Comparison of ENCODE assay signal across 8 cellular contexts in genomic region chr16:88235691-88236090, GRCh38.
DNase-seq lines count a peak whose midpoint lies in the region; ATAC-seq, FAIRE-seq and TF ChIP-seq lines count a peak whose summit lies in the region.
"Not testable (repeated sequence)": the region's sequence is repeated elsewhere in the genome, so short reads cannot be mapped to it uniquely, and the experiment has no call there.

No MANE protein-coding gene starts in this region.

- H2BK12ac ChIP-seq in mesenchymal stem cell (ENCODE audit: low read length in 2 of 2) = peak overlapping the region; percentile 97 to 100

- peak overlapping the region; percentile 89 for H2BK120ac ChIP-seq in mesenchymal stem cell (ENCODE audit: low read depth, low read length)

- H3K27ac Mint-ChIP-seq in Calu3 (ENCODE audit: unreplicated experiment) = peak overlapping the region; percentile 92
- H3K27ac Mint-ChIP-seq in astrocyte (ENCODE audit: unreplicated experiment) = not testable (repeated sequence)

- TSS peak; percentile 8 for BruUV-seq in Calu3 (replicated peaks; lab: Mats Ljungman, UMichigan)
- not testable (repeated sequence) for BruUV-seq in Panc1 (replicated peaks; lab: Mats Ljungman, UMichigan)

- H3K23ac ChIP-seq in mesenchymal stem cell (ENCODE audit: low read length in 2 of 2) = not testable (repeated sequence)

- H3K4ac ChIP-seq in mesenchymal stem cell (ENCODE audit: low read depth in 1 of 2, low read length in 2 of 2) = peak overlapping the region; percentile 64 to 87

- not testable (repeated sequence) for H2BK5ac ChIP-seq in mesenchymal stem cell (ENCODE audit: low read depth, low read length, poor library complexity, severe bottlenecking)

- H3K79me1 ChIP-seq in mesenchymal stem cell (replicated peaks; ENCODE audit: low read length, poor library complexity, severe bottlenecking) = not testable (repeated sequence)

- WGBS in mesenchymal stem cell = 95% methylated on average over 5 of the region's 6 CpGs
- WGBS in smooth muscle cell (ENCODE audit: low lambda C conversion rate) = 79% methylated on average over 6 of the region's 6 CpGs

- not testable (repeated sequence) for H2AK5ac ChIP-seq in mesenchymal stem cell (ENCODE audit: low read length, severe bottlenecking)

- POLR2A ChIA-PET in Panc1 (lab: Charles Lee) = not testable (repeated sequence)

- in situ Hi-C loops in Panc1 (cut with HindIII; ENCODE audit: low pct_unique_long_range_greater_than_20kb, low sequenced_read_pairs) = not testable (repeated sequence)

- peaks cover 27% of the 10 kb centered on the region for H3K4me1 ChIP-seq in Panc1 (ENCODE audit: control insufficient read depth, insufficient read depth, low read length)
- H3K4me1 ChIP-seq in astrocyte (ENCODE audit: insufficient read depth, low read length) = peaks cover 35% of the 10 kb centered on the region
- peaks cover 22% of the 10 kb centered on the region for H3K4me1 ChIP-seq in mesenchymal stem cell (ENCODE audit: control insufficient read depth, insufficient read depth, low read depth, low read length)
- peaks cover 17% of the 10 kb centered on the region for H3K4me1 ChIP-seq in osteoblast (ENCODE audit: insufficient read depth, low read length)
- H3K4me1 ChIP-seq in smooth muscle cell (ENCODE audit: low read depth) = not testable (repeated sequence)
- peaks cover 49% of the 10 kb centered on the region for H3K4me1 ChIP-seq in vagina

- H3K9me3 ChIP-seq in Panc1 (ENCODE audit: control insufficient read depth, insufficient read depth, low read depth, low read length); astrocyte (ENCODE audit: insufficient read depth, low read depth, low read length); mesenchymal stem cell (ENCODE audit: control insufficient read depth, low read length); osteoblast (ENCODE audit: low read depth, low read length); smooth muscle cell (replicated peaks; ENCODE audit: low read depth); vagina: not testable (repeated sequence)

- H4K8ac ChIP-seq in mesenchymal stem cell (ENCODE audit: low read length) = peak overlapping the region; percentile 98

- intact Hi-C loops in Calu3 (cut with micrococcal nuclease; ENCODE audit: unreplicated experiment); Panc1 (cut with micrococcal nuclease; ENCODE audit: unreplicated experiment); vagina (cut with DNase I): not testable (repeated sequence)

- peak overlapping the region; percentile 92 to 96 for H3K18ac ChIP-seq in mesenchymal stem cell (ENCODE audit: low read depth in 1 of 2, low read length in 2 of 2)

- not testable (repeated sequence) for H3K36me3 ChIP-seq in Panc1 (ENCODE audit: control insufficient read depth, insufficient read depth, low read length); astrocyte (ENCODE audit: insufficient read depth, low read length); mesenchymal stem cell (ENCODE audit: control insufficient read depth in 1 of 2, insufficient read depth in 2 of 2, low read depth in 1 of 2, low read length in 2 of 2); osteoblast (ENCODE audit: insufficient read depth, low read length); smooth muscle cell (ENCODE audit: low read depth); vagina

- not testable (repeated sequence) for H3K27me3 ChIP-seq in Panc1 (ENCODE audit: control insufficient read depth, insufficient read depth, low read length); astrocyte (ENCODE audit: insufficient read depth, low read length); mesenchymal stem cell (ENCODE audit: control insufficient read depth in 1 of 2, insufficient read depth in 1 of 2, low read length in 2 of 2); osteoblast (ENCODE audit: insufficient read depth, low read length); smooth muscle cell (ENCODE audit: low read depth); vagina

- H3K27ac ChIP-seq in Panc1 (ENCODE audit: low read length) (peak overlapping the region; percentile 87), astrocyte (ENCODE audit: low read depth, low read length) (peak overlapping the region; percentile 85), coronary artery (peak overlapping the region; percentile 65 to 95), osteoblast (ENCODE audit: low read depth, low read length) (peak overlapping the region; percentile 65), smooth muscle cell (ENCODE audit: low read depth) (peak overlapping the region; percentile 49), vagina (peak overlapping the region; percentile 87)
- not testable (repeated sequence) for H3K27ac ChIP-seq in mesenchymal stem cell (ENCODE audit: low read length, poor library complexity, severe bottlenecking)

- not testable (repeated sequence) for TF ChIP-seq POLR2A in vagina (IDR thresholded peaks at IDR 0.05)

- not testable (repeated sequence) for ATAC-seq in Panc1

- not testable (repeated sequence) for DNase-seq in Calu3; Panc1 (ENCODE audit: low read depth, low spot score); astrocyte (ENCODE audit: low read depth); mesenchymal stem cell; osteoblast (ENCODE audit: insufficient read length, low spot score, missing footprints); smooth muscle cell (lab: John Stamatoyannopoulos, UW; ENCODE audit: unreplicated experiment); vagina (ENCODE audit: extremely low spot score in 2 of 2)
- DNase-seq in coronary artery (ENCODE audit: low spot score) = peak; percentile 54

- peaks cover 47% of the 10 kb centered on the region for H3K4me1 Mint-ChIP-seq in Calu3 (ENCODE audit: low read depth, unreplicated experiment)
- peaks cover 24% of the 10 kb centered on the region for H3K4me1 Mint-ChIP-seq in astrocyte (ENCODE audit: low read depth, unreplicated experiment)

- H3K27me3 Mint-ChIP-seq in Calu3 (ENCODE audit: unreplicated experiment); astrocyte (ENCODE audit: low read depth, unreplicated experiment): not testable (repeated sequence)

- peak overlapping the region; percentile 29 for H3K4me3 Mint-ChIP-seq in Calu3 (ENCODE audit: low read depth, unreplicated experiment)
- not testable (repeated sequence) for H3K4me3 Mint-ChIP-seq in astrocyte (ENCODE audit: unreplicated experiment)

- not testable (repeated sequence) for H3K4me3 ChIP-seq in Panc1 (ENCODE audit: low read depth in 2 of 2, low read length in 2 of 2); astrocyte (ENCODE audit: insufficient read depth, low read depth, low read length); mesenchymal stem cell (ENCODE audit: insufficient read depth in 1 of 2, low read depth in 1 of 2, low read length in 2 of 2); osteoblast (ENCODE audit: insufficient read depth, low read length); smooth muscle cell; vagina
- peak overlapping the region; percentile 62 for H3K4me3 ChIP-seq in coronary artery

- H2BK15ac ChIP-seq in mesenchymal stem cell (ENCODE audit: low read depth, poor library complexity, severe bottlenecking) = not testable (repeated sequence)

- not testable (repeated sequence) for H3F3A ChIP-seq in smooth muscle cell (ENCODE audit: low read depth)

- H3K9me3 Mint-ChIP-seq in Calu3 (ENCODE audit: low read depth, unreplicated experiment); astrocyte (ENCODE audit: unreplicated experiment): not testable (repeated sequence)

- not testable (repeated sequence) for H4K20me1 ChIP-seq in astrocyte (ENCODE audit: insufficient read depth, low read length); osteoblast (ENCODE audit: insufficient read depth, low read length); smooth muscle cell (ENCODE audit: low read depth)

- H3K36me3 Mint-ChIP-seq in Calu3 (ENCODE audit: insufficient read depth, unreplicated experiment) = peaks cover 35% of the 10 kb centered on the region
- not testable (repeated sequence) for H3K36me3 Mint-ChIP-seq in astrocyte (ENCODE audit: low read depth, unreplicated experiment)

- TF ChIP-seq CTCF in Calu3 (IDR thresholded peaks at IDR 0.05; ENCODE audit: unreplicated experiment); Panc1 (IDR thresholded peaks at IDR 0.05); astrocyte (IDR thresholded peaks at IDR 0.05; ENCODE audit: insufficient read depth, low read depth, low read length); coronary artery (IDR thresholded peaks at IDR 0.05); osteoblast (IDR thresholded peaks at IDR 0.05; ENCODE audit: extremely low read depth, low read depth, low read length); smooth muscle cell (IDR thresholded peaks at IDR 0.05; ENCODE audit: borderline replicate concordance, insufficient read depth, poor library complexity, severe bottlenecking); vagina (IDR thresholded peaks at IDR 0.05): not testable (repeated sequence)

- H3K4me2 ChIP-seq in astrocyte (ENCODE audit: low read length); mesenchymal stem cell (ENCODE audit: low read length, poor library complexity, severe bottlenecking); osteoblast (ENCODE audit: insufficient read depth, low read length); smooth muscle cell: not testable (repeated sequence)

- H3K14ac ChIP-seq in mesenchymal stem cell (ENCODE audit: low read length in 2 of 2) = peak overlapping the region in 1 of 2 experiments; percentile 30

- H2AFZ ChIP-seq in astrocyte (ENCODE audit: low read depth, low read length); mesenchymal stem cell (ENCODE audit: low read depth, low read length); osteoblast (ENCODE audit: low read length); smooth muscle cell (ENCODE audit: low read depth): not testable (repeated sequence)

- not testable (repeated sequence) for FAIRE-seq in astrocyte (lab: Jason Lieb, UNC)

- not testable (repeated sequence) for H3K79me2 ChIP-seq in astrocyte (ENCODE audit: insufficient read depth, low read length); osteoblast (ENCODE audit: insufficient read depth, low read length); smooth muscle cell (ENCODE audit: low read depth)

- H4K91ac ChIP-seq in mesenchymal stem cell (ENCODE audit: low read length) = peak overlapping the region; percentile 99

- H3K9ac ChIP-seq in astrocyte (ENCODE audit: low read length) = peak overlapping the region; percentile 70
- not testable (repeated sequence) for H3K9ac ChIP-seq in mesenchymal stem cell (ENCODE audit: low read length); smooth muscle cell (ENCODE audit: low read depth)

- CTCF ChIA-PET in Calu3 (lab: Charles Lee); Panc1 (lab: Charles Lee): not testable (repeated sequence)
